8 cellular contexts compared by ENCODE assay signal in the genomic region with DNA sequence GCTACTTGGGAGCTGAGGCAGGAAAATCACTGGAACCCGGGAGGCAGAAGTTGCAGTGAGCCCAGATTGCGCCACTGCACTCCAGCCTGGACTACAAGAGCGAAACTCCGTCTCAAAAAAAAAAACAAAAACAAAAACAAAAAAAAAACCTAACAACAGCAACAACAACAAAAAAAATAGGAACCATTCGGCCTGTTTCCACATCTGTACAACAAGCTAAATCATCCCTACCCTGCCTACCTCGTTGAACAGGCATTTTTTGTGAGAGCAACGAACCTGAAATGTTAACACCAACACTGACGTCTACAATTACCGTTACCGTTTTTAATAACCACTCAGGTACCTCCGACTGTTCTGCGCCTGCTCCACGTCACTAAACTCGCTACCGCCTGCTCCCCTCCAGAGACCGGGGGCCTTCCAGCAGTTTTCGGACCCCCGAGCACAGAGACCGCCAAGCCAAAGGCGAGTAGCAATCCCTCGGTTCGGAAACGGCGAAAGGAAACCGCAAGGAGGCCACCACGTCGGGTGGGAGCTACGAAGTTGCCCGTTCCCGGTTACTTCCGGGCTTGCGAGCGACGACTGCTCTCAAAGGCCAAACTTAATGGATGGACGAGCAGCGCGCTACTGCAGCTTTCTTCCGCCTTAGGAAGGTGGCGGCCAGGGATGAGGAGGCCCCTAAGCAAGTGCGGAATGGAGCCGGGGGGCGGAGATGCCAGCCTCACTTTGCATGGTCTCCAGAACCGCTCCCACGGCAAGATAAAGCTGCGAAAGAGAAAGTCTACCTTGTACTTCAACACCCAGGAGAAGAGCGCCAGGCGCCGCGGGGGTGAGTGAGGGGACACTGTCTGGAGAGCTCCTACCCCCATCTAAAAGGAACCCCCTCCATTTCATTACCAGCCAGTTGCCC. TPM values are rescaled to one million over a fixed set of nuclear protein-coding genes. Genes with fewer than 3 reads are reported as not detected.
DNase-seq lines count a peak whose midpoint lies in the region; ATAC-seq, FAIRE-seq and TF ChIP-seq lines count a peak whose summit lies in the region.

A gene (plus strand): TSS at position 635 of the 907 bp plus-strand sequence. CDS start 29 bp downstream, at position 664.
A gene with protein sequence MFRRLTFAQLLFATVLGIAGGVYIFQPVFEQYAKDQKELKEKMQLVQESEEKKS (minus strand): TSS at position 536 of the 907 bp plus-strand sequence. CDS start 1,331 bp downstream, outside the sequence.

- TF ChIP-seq CTCF in right atrium auricular region (IDR thresholded peaks at IDR 0.05): peak in 1 of 2 donors; percentile 24

- H3K4me3 ChIP-seq in right atrium auricular region: peak within 1 kb of the TSS; percentile 76 to 82

- no peaks in the 10 kb centered on the region for H3K27me3 ChIP-seq in right atrium auricular region

- DNase-seq in NCI-H146 (lab: John Stamatoyannopoulos, UW) (peak; percentile 84), amniotic stem cell (lab: John Stamatoyannopoulos, UW) (peak; percentile 64), right atrium auricular region (ENCODE audit: low spot score) (peak; percentile 89), pulmonary artery endothelial cell (ENCODE audit: low read depth, low spot score) (peak; percentile 64), urothelium cell line (ENCODE audit: low spot score) (peak; percentile 89)

- no peak for FAIRE-seq in urothelium cell line (lab: Jason Lieb, UNC)

- peak; percentile 89 for ATAC-seq in HG02870 (IDR thresholded peaks at IDR 0.05; ENCODE audit: unreplicated experiment)

- peaks cover 0 to 28% of the 10 kb centered on the region in 2 donors for H3K4me1 ChIP-seq in right atrium auricular region

- TF ChIP-seq POLR2A in GM15510 (IDR thresholded peaks at IDR 0.05; ENCODE audit: borderline replicate concordance, extremely low read depth, insufficient read length): peak; percentile 61

- H3K27ac ChIP-seq in right atrium auricular region: peak within 1 kb of the TSS; percentile 79 to 95

- H3K36me3 ChIP-seq in right atrium auricular region: no peaks in the 10 kb centered on the region

- H3K9me3 ChIP-seq in right atrium auricular region: no peaks in the 10 kb centered on the region

- intact Hi-C loops in T-helper 1 cell treated with Interleukin-12 subunit alpha and Interleukin-12 subunit beta and Interleukin-4 antibody, amounts not matched to agents 30 ng/mL and 1 ng/mL, for 36 hours (cut with micrococcal nuclease): loop anchor here (1.0 to 5.0 kb wide), 9 partner anchors 29 to 926 kb away; a partner anchor contains a TSS

RNA-seq across cellular contexts. Expression of the first gene that starts in this region (rescaled TPM):
- 24.8 and 28.8 TPM in 2 replicates for total RNA-seq in T-helper 1 cell treated with Interleukin-12 subunit alpha and Interleukin-12 subunit beta and Interleukin-4 antibody, amounts not matched to agents 30 ng/mL and 1 ng/mL, for 36 hours
- 1 to 10 TPM; 3.2 to 3.3 TPM for total RNA-seq in right atrium auricular region
- total RNA-seq in pulmonary artery endothelial cell: 7.9 and 9.0 TPM in 2 replicates

RNA-seq across cellular contexts. Expression of the second gene that starts in this region (rescaled TPM):
- total RNA-seq in T-helper 1 cell treated with Interleukin-12 subunit alpha and Interleukin-12 subunit beta and Interleukin-4 antibody, amounts not matched to agents 30 ng/mL and 1 ng/mL, for 36 hours: 8.9 and 10.2 TPM in 2 replicates
- 10 to 100 TPM; 11.4 to 14.8 TPM for total RNA-seq in right atrium auricular region
- total RNA-seq in pulmonary artery endothelial cell: 5.8 and 6.4 TPM in 2 replicates

Comparison
In these comparisons a context has a peak if more than half of its experiments do, and no peak if none do; other contexts are left out.
1. Peak in every context shown above with its lines: DNase-seq, ATAC-seq, H3K4me3 ChIP-seq and H3K27ac ChIP-seq.